ENCODE assay signal across 8 cellular contexts in the genomic region with DNA sequence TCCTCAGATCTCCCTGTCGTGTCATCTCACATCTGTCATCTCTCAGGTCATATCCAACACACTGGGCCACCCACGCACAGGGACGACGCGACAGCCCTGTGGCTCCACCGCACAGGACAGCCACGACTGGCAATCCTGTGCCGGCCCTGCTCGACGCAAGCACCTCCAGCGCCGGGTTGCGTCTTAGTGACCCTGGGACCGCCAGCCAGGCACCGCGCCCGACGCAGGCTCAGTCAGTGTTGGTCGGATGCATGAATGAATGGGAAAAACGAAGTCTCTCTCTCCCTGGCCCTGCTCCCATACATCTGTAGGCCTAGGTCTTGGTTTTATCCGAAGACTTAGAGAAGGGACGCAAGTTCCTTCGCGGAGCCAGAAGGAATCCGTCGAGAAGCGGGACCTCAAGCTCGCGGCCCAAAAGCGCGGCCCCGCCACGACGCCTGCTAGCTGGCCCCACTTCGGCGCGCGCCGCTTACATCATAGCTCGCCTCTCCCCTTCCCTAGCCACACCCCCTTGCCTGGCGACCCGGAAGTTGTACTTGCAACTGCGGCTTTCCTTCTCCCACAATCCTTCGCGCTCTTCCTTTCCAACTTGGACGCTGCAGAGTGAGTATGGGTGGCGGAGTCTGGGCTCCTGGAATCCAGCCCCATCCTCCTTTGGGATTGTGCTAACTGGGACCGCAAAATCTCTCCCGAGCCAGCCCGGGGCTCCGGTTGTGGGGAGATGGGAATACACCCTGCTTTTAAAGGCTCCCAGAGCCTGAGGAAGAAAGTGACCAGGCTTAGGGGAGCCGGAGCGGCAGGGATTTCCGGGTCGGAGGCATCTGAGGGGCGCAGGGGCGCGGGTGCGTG.
DNase-seq lines count a peak whose midpoint lies in the region; ATAC-seq, FAIRE-seq and TF ChIP-seq lines count a peak whose summit lies in the region.

A gene (plus strand): TSS at position 577 of the 849 bp plus-strand sequence. CDS start 413 bp downstream, outside the sequence.

- TF ChIP-seq CTCF in AG09319 (IDR thresholded peaks at IDR 0.05; ENCODE audit: low read depth, low read length), result no peak

- DNase-seq in AG09319 (ENCODE audit: extremely low read depth, low read depth), result peak; percentile 93
- peak; percentile 92 for DNase-seq in NCI-H446 treated with DMSO at 0.1 percent for 48 hours (lab: John Stamatoyannopoulos, UW)
- peak; percentile 98 for DNase-seq in cerebellar cortex (ENCODE audit: low spot score)
- DNase-seq in stimulated activated CD4-positive, alpha-beta T cell treated with anti-CD3 and anti-CD28 coated beads, Interleukin-12 subunit alpha, Interleukin-12 subunit beta, amount 100 ng/mL, for 4 hours, result peak; percentile 94

- FAIRE-seq in islet of Langerhans (lab: Jason Lieb, UNC), result peak; percentile 58

- ATAC-seq in GM19035 (IDR thresholded peaks at IDR 0.05; ENCODE audit: unreplicated experiment) (peak; percentile 94), HG03354 (IDR thresholded peaks at IDR 0.05; ENCODE audit: poor library complexity, severe bottlenecking, unreplicated experiment) (peak; percentile 98)
- peak; percentile 93 to 95 for ATAC-seq in activated CD4-positive, CD25-positive, alpha-beta regulatory T cell treated with anti-CD3 and anti-CD28 coated beads, Interleukin-2, amount 50 U/mL, for 24 hours

Comparison
In these comparisons a context has a peak if more than half of its experiments do, and no peak if none do; other contexts are left out.
1. Peak in every context shown above with its lines: DNase-seq and ATAC-seq.